In the genomic region with DNA sequence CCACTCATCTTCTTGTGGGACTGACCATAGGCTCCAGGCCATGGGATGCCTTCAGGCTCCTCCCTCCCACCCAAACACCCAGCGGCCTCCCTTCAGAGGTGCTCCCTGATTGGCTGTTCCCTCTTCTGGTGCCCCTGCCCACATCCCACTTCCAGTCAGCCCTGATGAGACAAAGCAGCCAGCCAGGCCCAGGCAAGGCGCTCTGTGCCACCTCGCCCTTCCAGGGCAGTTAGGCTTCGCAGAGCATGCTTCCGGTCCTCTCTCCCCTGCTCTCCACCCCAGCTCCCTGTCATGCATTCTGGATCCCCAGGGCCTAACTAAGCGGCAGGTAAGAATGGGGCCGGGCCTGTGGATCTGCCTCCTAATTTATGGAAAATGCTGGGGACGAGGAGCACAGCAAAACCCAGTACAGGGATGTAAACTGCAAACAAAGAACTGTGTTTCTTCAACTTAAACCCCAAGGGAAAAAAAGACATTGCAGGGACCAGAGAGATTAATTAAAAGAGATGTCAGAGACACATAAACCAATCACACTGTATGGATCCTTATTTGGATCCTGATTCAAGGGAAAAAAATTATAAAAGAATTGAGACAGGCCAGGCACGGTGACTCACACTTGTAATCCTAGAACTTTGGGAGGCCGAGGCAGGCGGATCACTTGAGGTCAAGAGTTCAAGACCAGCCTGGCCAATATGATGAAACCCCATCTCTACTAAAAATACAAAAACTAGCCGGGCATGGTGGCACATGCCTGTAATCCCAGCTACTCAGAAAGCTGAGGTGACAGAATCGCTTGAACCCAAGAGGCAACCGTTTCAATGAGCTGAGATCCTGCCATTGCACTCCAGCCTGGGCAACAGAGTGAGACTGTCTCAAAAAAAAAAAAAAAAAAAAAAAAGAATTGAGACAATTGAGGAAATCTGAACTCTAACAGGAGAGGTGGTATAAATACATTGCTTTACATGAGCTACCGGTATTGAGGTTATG, we compare ENCODE assay signal across 11 cellular contexts. TPM values are rescaled to one million over a fixed set of nuclear protein-coding genes. Genes with fewer than 3 reads are reported as not detected.
DNase-seq lines count a peak whose midpoint lies in the region; ATAC-seq and TF ChIP-seq lines count a peak whose summit lies in the region.
"Had no signal": no experiment of that assay in that cellular context is flagged by ENCODE, and none has a peak within 500 bp of the region (broad histone marks: within the 10 kb centered on the region; RNA-seq: fewer than 3 reads in every experiment).

No MANE protein-coding gene starts in this region.

- no peaks in the 10 kb centered on the region for H3K27me3 ChIP-seq in neutrophil
- H3K27me3 ChIP-seq in ascending aorta = no peaks in the 10 kb centered on the region
- H3K27me3 ChIP-seq: right lobe of liver had no signal

- no peak for TF ChIP-seq CTCF in CD14-positive monocyte (IDR thresholded peaks at IDR 0.05)
- no peak for TF ChIP-seq CTCF in neutrophil (IDR thresholded peaks at IDR 0.05)
- no peak for TF ChIP-seq CTCF in ascending aorta (IDR thresholded peaks at IDR 0.05)

- H3K27ac ChIP-seq in neutrophil = peak overlapping the region; percentile 95
- H3K27ac ChIP-seq in ascending aorta = no peak overlapping the region
- H3K27ac ChIP-seq: right lobe of liver had no signal

- H3K27ac Mint-ChIP-seq in CD14-positive monocyte = peak overlapping the region; percentile 85 to 99 (median 97)
- peak overlapping the region; percentile 22 to 27 for H3K27ac Mint-ChIP-seq in effector memory CD8-positive, alpha-beta T cell
- H3K27ac Mint-ChIP-seq: activated naive CD4-positive, alpha-beta T cell treated with anti-CD3 and anti-CD28 coated beads, Interleukin-2, amount 10 ng/mL, durations not matched to agents 7 days and 5 days had no signal

- intact Hi-C loops in CD14-positive monocyte (cut with micrococcal nuclease) = loop anchor here in 1 of 2 donors (10.0 kb wide), 1 partner anchor 391 kb away; no protein-coding TSS in a partner anchor
- intact Hi-C loops in ascending aorta (cut with DNase I) = no loop called here

- H3K36me3 Mint-ChIP-seq in CD14-positive monocyte = peaks cover 85 to 94% of the 10 kb centered on the region in 2 donors
- H3K36me3 Mint-ChIP-seq in effector memory CD8-positive, alpha-beta T cell (ENCODE audit: insufficient read depth) = peaks cover 68% of the 10 kb centered on the region

- H3K9me3 ChIP-seq in neutrophil = no peaks in the 10 kb centered on the region
- no peaks in the 10 kb centered on the region for H3K9me3 ChIP-seq in ascending aorta
- H3K9me3 ChIP-seq: right lobe of liver had no signal

- no peak overlapping the region for H3K4me3 ChIP-seq in neutrophil (ENCODE audit: low read depth in 1 of 2, low read length in 1 of 2)
- no peak overlapping the region for H3K4me3 ChIP-seq in ascending aorta
- H3K4me3 ChIP-seq: right lobe of liver had no signal

- peaks cover 76% of the 10 kb centered on the region for H3K4me1 Mint-ChIP-seq in CD14-positive monocyte
- peaks cover 5 to 12% of the 10 kb centered on the region in 2 donors for H3K4me1 Mint-ChIP-seq in effector memory CD8-positive, alpha-beta T cell (ENCODE audit: low read depth in 2 of 2)

- peaks cover 34 to 38% of the 10 kb centered on the region in 2 experiments for H3K4me1 ChIP-seq in neutrophil (ENCODE audit: control insufficient read depth in 1 of 2, insufficient read depth in 1 of 2, low read depth in 1 of 2, low read length in 1 of 2)
- H3K4me1 ChIP-seq in ascending aorta = peaks cover 0 to 11% of the 10 kb centered on the region in 2 donors
- H3K4me1 ChIP-seq: right lobe of liver had no signal

- DNase-seq in CD14-positive monocyte (ENCODE audit: low spot score) (peak; percentile 65), M059J (ENCODE audit: low read depth) (peak; percentile 93), ascending aorta (ENCODE audit: low spot score in 2 of 2) (no peak)
- DNase-seq in effector memory CD8-positive, alpha-beta T cell = no peak
- DNase-seq in activated effector memory CD4-positive, alpha-beta T cell treated with anti-CD3 and anti-CD28 coated beads, Interleukin-2, amount 50 U/mL, for 16 hours = no peak
- DNase-seq: activated naive CD4-positive, alpha-beta T cell treated with anti-CD3 and anti-CD28 coated beads, Interleukin-2, amount 10 ng/mL, durations not matched to agents 7 days and 5 days; GDM1; right lobe of liver had no signal

- peaks cover 0 to 2% (median 0%) of the 10 kb centered on the region in 7 donors for H3K9me3 Mint-ChIP-seq in CD14-positive monocyte
- H3K9me3 Mint-ChIP-seq in effector memory CD8-positive, alpha-beta T cell = no peaks in the 10 kb centered on the region
- H3K9me3 Mint-ChIP-seq: activated naive CD4-positive, alpha-beta T cell treated with anti-CD3 and anti-CD28 coated beads, Interleukin-2, amount 10 ng/mL, durations not matched to agents 7 days and 5 days had no signal

- H3K27me3 Mint-ChIP-seq in CD14-positive monocyte (ENCODE audit: low read depth in 3 of 3) = peaks cover 0 to 7% (median 0%) of the 10 kb centered on the region in 3 donors
- H3K27me3 Mint-ChIP-seq in effector memory CD8-positive, alpha-beta T cell = no peaks in the 10 kb centered on the region
- H3K27me3 Mint-ChIP-seq: activated naive CD4-positive, alpha-beta T cell treated with anti-CD3 and anti-CD28 coated beads, Interleukin-2, amount 10 ng/mL, durations not matched to agents 7 days and 5 days had no signal

- H3K4me3 Mint-ChIP-seq in CD14-positive monocyte = peak overlapping the region in 1 of 2 donors; percentile 11
- no peak overlapping the region for H3K4me3 Mint-ChIP-seq in effector memory CD8-positive, alpha-beta T cell
- H3K4me3 Mint-ChIP-seq: activated naive CD4-positive, alpha-beta T cell treated with anti-CD3 and anti-CD28 coated beads, Interleukin-2, amount 10 ng/mL, durations not matched to agents 7 days and 5 days had no signal

- H3K36me3 ChIP-seq in neutrophil = peaks cover 63% of the 10 kb centered on the region
- H3K36me3 ChIP-seq in ascending aorta = peaks cover 50 to 85% of the 10 kb centered on the region in 2 donors

- no peak for ATAC-seq in effector memory CD8-positive, alpha-beta T cell (replicated peaks)
- no peak for ATAC-seq in HG03045 (IDR thresholded peaks at IDR 0.05; ENCODE audit: unreplicated experiment)
- ATAC-seq in GM18511 (IDR thresholded peaks at IDR 0.05; ENCODE audit: unreplicated experiment) = no peak

RNA-seq across cellular contexts. Expression of a gene that starts 26.0 kb away (rescaled TPM):
- polyA plus RNA-seq in CD14-positive monocyte = 100 to 1,000 TPM in 1 of 2 donors, 10 to 100 TPM in 1; 99.7 to 129 TPM
- 57.0 and 78.0 TPM in 2 replicates for total RNA-seq in M059J (2014; rRNA removed; shearing (Covaris generic))
- total RNA-seq in ascending aorta = 70.7 TPM

RNA-seq across cellular contexts. Expression of a gene that starts 42.2 kb away (rescaled TPM):
- polyA plus RNA-seq in CD14-positive monocyte = 10 to 100 TPM; 21.4 to 32.7 TPM
- total RNA-seq in M059J (2014; rRNA removed; shearing (Covaris generic)) = 5.8 and 18.0 TPM in 2 replicates
- 131 TPM for total RNA-seq in ascending aorta

Comparison
In these comparisons a context has a peak if more than half of its experiments do, and no peak if none do; other contexts are left out.
1. DNase-seq: peak in CD14-positive monocyte (single experiment) and M059J (single experiment); none in effector memory CD8-positive, alpha-beta T cell (0 of 3), activated effector memory CD4-positive, alpha-beta T cell treated with anti-CD3 and anti-CD28 coated beads, Interleukin-2, amount 50 U/mL, for 16 hours (single experiment) and ascending aorta (0 of 2).